Comparison of ENCODE assay signal across 13 cellular contexts in genomic region chr1:2136386-2136821, GRCh38. TPM values are rescaled to one million over a fixed set of nuclear protein-coding genes. Genes with fewer than 3 reads are reported as not detected.
DNase-seq lines count a peak whose midpoint lies in the region; ATAC-seq and TF ChIP-seq lines count a peak whose summit lies in the region.
"Had no signal": no experiment of that assay in that cellular context is flagged by ENCODE, and none has a peak within 500 bp of the region (broad histone marks: within the 10 kb centered on the region; RNA-seq: fewer than 3 reads in every experiment).

No MANE protein-coding gene starts in this region.

- H3K27me3 Mint-ChIP-seq in Caco-2 (ENCODE audit: insufficient read depth, unreplicated experiment): no peaks in the 10 kb centered on the region
- no peaks in the 10 kb centered on the region for H3K27me3 Mint-ChIP-seq in activated T-helper 17 cell treated with anti-CD3 and anti-CD28 coated beads, Interleukin-2, amount 50 U/mL, for 72 hours

- H3K4me3 Mint-ChIP-seq in Caco-2 (ENCODE audit: unreplicated experiment): peak overlapping the region; percentile 31
- H3K4me3 Mint-ChIP-seq in activated T-helper 17 cell treated with anti-CD3 and anti-CD28 coated beads, Interleukin-2, amount 50 U/mL, for 72 hours: no peak overlapping the region

- peak overlapping the region; percentile 69 for H3K9ac ChIP-seq in smooth muscle cell (ENCODE audit: low read depth)
- H3K9ac ChIP-seq: SK-N-SH had no signal

- H4K20me1 ChIP-seq in smooth muscle cell (ENCODE audit: low read depth): no peaks in the 10 kb centered on the region

- no peak for ATAC-seq in activated T-helper 17 cell treated with anti-CD3 and anti-CD28 coated beads, Interleukin-2, amount 50 U/mL, for 72 hours (replicated peaks)
- ATAC-seq in left lung (no peak), HG03280 (IDR thresholded peaks at IDR 0.05; ENCODE audit: unreplicated experiment) (no peak)
- ATAC-seq: natural killer cell had no signal

- H3K4me1 Mint-ChIP-seq in Caco-2 (ENCODE audit: low read depth, unreplicated experiment): peaks cover 18% of the 10 kb centered on the region
- peaks cover 3% of the 10 kb centered on the region for H3K4me1 Mint-ChIP-seq in activated T-helper 17 cell treated with anti-CD3 and anti-CD28 coated beads, Interleukin-2, amount 50 U/mL, for 72 hours

- intact Hi-C loops in Caco-2 (cut with micrococcal nuclease; ENCODE audit: unreplicated experiment): no loop called here
- intact Hi-C loops in left lung (cut with DNase I): no loop called here

- no peak overlapping the region for H3K4me3 ChIP-seq in Caco-2 (ENCODE audit: low read depth, low read length)
- H3K4me3 ChIP-seq in left lung: no peak overlapping the region
- no peak overlapping the region for H3K4me3 ChIP-seq in smooth muscle cell

- peaks cover 1% of the 10 kb centered on the region; the same call in 1 of the 2 replicates for H3K36me3 ChIP-seq in Caco-2 (ENCODE audit: control insufficient read depth, insufficient read depth, low read length)
- H3K36me3 ChIP-seq in left lung: no peaks in the 10 kb centered on the region
- H3K36me3 ChIP-seq in smooth muscle cell (ENCODE audit: low read depth): no peaks in the 10 kb centered on the region

- peaks cover 39% of the 10 kb centered on the region for H3K36me3 Mint-ChIP-seq in Caco-2 (ENCODE audit: insufficient read depth, unreplicated experiment)
- no peaks in the 10 kb centered on the region for H3K36me3 Mint-ChIP-seq in activated T-helper 17 cell treated with anti-CD3 and anti-CD28 coated beads, Interleukin-2, amount 50 U/mL, for 72 hours (ENCODE audit: low read depth)
- H3K36me3 Mint-ChIP-seq: natural killer cell had no signal

- H3K9me3 Mint-ChIP-seq in Caco-2 (ENCODE audit: unreplicated experiment): no peaks in the 10 kb centered on the region
- H3K9me3 Mint-ChIP-seq in activated T-helper 17 cell treated with anti-CD3 and anti-CD28 coated beads, Interleukin-2, amount 50 U/mL, for 72 hours: no peaks in the 10 kb centered on the region
- H3K9me3 Mint-ChIP-seq: natural killer cell had no signal

- peak overlapping the region; percentile 98 for H3K27ac Mint-ChIP-seq in Caco-2 (ENCODE audit: unreplicated experiment)
- H3K27ac Mint-ChIP-seq in activated T-helper 17 cell treated with anti-CD3 and anti-CD28 coated beads, Interleukin-2, amount 50 U/mL, for 72 hours: peak overlapping the region; percentile 18

- POLR2A ChIA-PET in Caco-2 (lab: Charles Lee): no interaction called here

- H3K9me3 ChIP-seq in Caco-2: no peaks in the 10 kb centered on the region
- H3K9me3 ChIP-seq in left lung: no peaks in the 10 kb centered on the region
- H3K9me3 ChIP-seq in smooth muscle cell (replicated peaks; ENCODE audit: low read depth): no peaks in the 10 kb centered on the region
- H3K9me3 ChIP-seq: SK-N-SH had no signal

- H3K4me2 ChIP-seq in smooth muscle cell: peak overlapping the region; percentile 59
- H3K4me2 ChIP-seq: SK-N-SH had no signal

- H3K27me3 ChIP-seq in Caco-2 (replicated peaks; ENCODE audit: control insufficient read depth, insufficient read depth, low read length): no peaks in the 10 kb centered on the region
- H3K27me3 ChIP-seq in left lung: no peaks in the 10 kb centered on the region
- H3K27me3 ChIP-seq in smooth muscle cell (ENCODE audit: low read depth): no peaks in the 10 kb centered on the region

- TF ChIP-seq CTCF in Caco-2 (IDR thresholded peaks at IDR 0.05; ENCODE audit: insufficient read depth in 1 of 2, low read depth in 1 of 2, low read length in 1 of 2, severe bottlenecking in 1 of 2, unreplicated experiment in 1 of 2): no peak
- no peak for TF ChIP-seq CTCF in left lung (IDR thresholded peaks at IDR 0.05)
- no peak for TF ChIP-seq CTCF in smooth muscle cell (IDR thresholded peaks at IDR 0.05; ENCODE audit: borderline replicate concordance, insufficient read depth, poor library complexity, severe bottlenecking)

- no peak overlapping the region for H2AFZ ChIP-seq in smooth muscle cell (ENCODE audit: low read depth)

- no TSS peak for BruUV-seq in Caco-2 (replicated peaks; lab: Mats Ljungman, UMichigan)

- H3K79me2 ChIP-seq in smooth muscle cell (ENCODE audit: low read depth): no peaks in the 10 kb centered on the region

- H3K4me1 ChIP-seq in Caco-2 (peaks cover 51% of the 10 kb centered on the region), left lung (peaks cover 24 to 59% of the 10 kb centered on the region in 2 donors), smooth muscle cell (ENCODE audit: low read depth) (peaks cover 15% of the 10 kb centered on the region)

- 90% methylated on average over 8 of the region's 8 CpGs for WGBS in smooth muscle cell (ENCODE audit: low lambda C conversion rate)

- CTCF ChIA-PET in Caco-2 (lab: Charles Lee): no interaction called here

- H3K27ac ChIP-seq in left lung (peak overlapping the region; percentile 71 to 90), smooth muscle cell (ENCODE audit: low read depth) (peak overlapping the region; percentile 100)

- H3F3A ChIP-seq in smooth muscle cell (ENCODE audit: low read depth): peaks cover 19% of the 10 kb centered on the region

- DNase-seq in Caco-2: no peak
- peak; percentile 25 to 54 for DNase-seq in left lung
- no peak for DNase-seq in smooth muscle cell (lab: John Stamatoyannopoulos, UW; ENCODE audit: unreplicated experiment)
- no peak for DNase-seq in NCI-H226
- no peak for DNase-seq in RPMI8226
- no peak for DNase-seq in stimulated activated CD4-positive, alpha-beta T cell treated with anti-CD3 and anti-CD28 coated beads, Interleukin-4, amount 100 ng/mL, for 4 hours
- DNase-seq: DMS 273 treated with DMSO at 0.1 percent for 48 hours, natural killer cell, NCI-H510A treated with DMSO at 0.1 percent for 48 hours, retina, SK-N-SH had no signal

RNA-seq across cellular contexts. Expression of gene FAAP20, which starts 58.2 kb away (rescaled TPM):
- total RNA-seq in Caco-2 (2022) (62.5 and 72.4 TPM in 2 replicates), left lung (10 to 100 TPM; 51.6 to 69.7 TPM), smooth muscle cell (33.1 and 39.8 TPM in 2 replicates)
- total RNA-seq in activated T-helper 17 cell treated with anti-CD3 and anti-CD28 coated beads, Interleukin-2, amount 50 U/mL, for 72 hours: 10 to 100 TPM; 56.7 to 68.3 TPM
- polyA plus RNA-seq in smooth muscle cell: 152 and 162 TPM in 2 replicates

Comparison
In these comparisons a context has a peak if more than half of its experiments do, and no peak if none do; other contexts are left out.
1. DNase-seq: peak in left lung (2 of 2); none in Caco-2 (0 of 2), smooth muscle cell (single experiment), NCI-H226 (single experiment), RPMI8226 (single experiment) and stimulated activated CD4-positive, alpha-beta T cell treated with anti-CD3 and anti-CD28 coated beads, Interleukin-4, amount 100 ng/mL, for 4 hours (0 of 2).